ENCODE assay signal across 8 cellular contexts in the genomic region with DNA sequence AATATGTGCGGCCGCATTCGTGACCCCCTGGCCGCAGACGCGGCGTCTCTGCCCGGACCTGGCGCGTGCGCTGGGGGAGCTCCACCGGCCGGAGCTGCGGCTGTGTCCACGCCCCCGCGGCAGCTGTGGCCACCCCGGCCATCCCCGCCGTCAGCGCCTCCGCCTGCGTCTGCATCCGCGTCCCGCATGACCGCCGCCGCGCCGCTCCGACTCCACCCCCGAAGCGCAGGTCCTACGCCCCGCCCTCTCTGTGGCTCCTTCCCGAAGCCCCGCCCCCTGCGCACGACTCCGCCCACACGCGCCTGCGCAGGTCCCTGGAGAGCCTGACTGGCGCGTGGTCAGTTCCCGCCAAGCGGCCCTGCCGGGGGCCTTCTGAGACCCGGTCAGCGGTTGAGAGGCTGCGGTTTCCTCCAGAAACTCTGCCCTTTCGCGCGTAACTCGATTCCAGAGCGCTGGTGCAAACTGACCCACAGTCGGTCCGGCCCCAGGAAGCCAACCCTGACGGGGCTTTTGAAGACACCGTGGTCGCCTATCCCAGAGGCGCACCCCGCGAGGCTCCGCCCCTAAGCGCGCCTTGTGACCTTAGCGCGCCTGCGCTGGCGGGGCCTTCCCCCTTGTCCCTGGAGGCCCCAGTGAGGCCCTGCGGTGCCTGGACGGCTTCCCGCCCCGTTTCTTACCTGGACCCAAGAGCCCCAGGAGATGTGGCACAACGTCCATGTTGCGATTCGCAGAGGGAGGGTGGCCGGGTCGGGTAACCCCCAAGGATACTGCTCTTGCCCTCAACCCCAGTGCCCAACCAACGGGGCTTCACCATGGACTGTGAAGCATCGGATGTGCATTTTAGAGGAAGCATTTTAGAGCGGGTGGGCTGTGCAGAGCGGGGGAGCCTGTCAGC.
DNase-seq lines count a peak whose midpoint lies in the region; ATAC-seq and TF ChIP-seq lines count a peak whose summit lies in the region.

A gene with protein sequence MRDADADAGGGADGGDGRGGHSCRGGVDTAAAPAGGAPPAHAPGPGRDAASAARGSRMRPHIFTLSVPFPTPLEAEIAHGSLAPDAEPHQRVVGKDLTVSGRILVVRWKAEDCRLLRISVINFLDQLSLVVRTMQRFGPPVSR (minus strand): TSS at position 554 of the 895 bp plus-strand sequence. CDS start 366 bp downstream, at position 188.

- DNase-seq in AG09309 (ENCODE audit: low read depth) = peak; percentile 40
- DNase-seq in NCI-H345 treated with DMSO at 0.1 percent for 48 hours (lab: John Stamatoyannopoulos, UW; ENCODE audit: unreplicated experiment) = peak; percentile 74
- peak; percentile 89 for DNase-seq in activated CD4-positive, alpha-beta T cell treated with anti-CD3 and anti-CD28 coated beads for 1 hour
- DNase-seq in cerebellar nuclear complex (lab: John Stamatoyannopoulos, UW) = peak; percentile 44 to 47
- DNase-seq in kidney tubule cell (ENCODE audit: low spot score) = peak; percentile 88
- peak; percentile 87 to 91 for DNase-seq in stimulated activated CD4-positive, alpha-beta T cell treated with anti-CD3 and anti-CD28 coated beads, Interleukin-1b, Interleukin-23, amount 100 ng/mL, for 1 hour (ENCODE audit: low read depth in 2 of 2)

- TF ChIP-seq CTCF in AG09309 (IDR thresholded peaks at IDR 0.05; ENCODE audit: control insufficient read depth, insufficient read depth, low read depth, low read length, missing control alignments) = no peak

- peak within 1 kb of the TSS; percentile 38 for H3K4me3 ChIP-seq in AG09309 (ENCODE audit: control insufficient read depth, low read depth, low read length)

- ATAC-seq in GM19025 (IDR thresholded peaks at IDR 0.05; ENCODE audit: low read depth, unreplicated experiment) (peak; percentile 85), HG03280 (IDR thresholded peaks at IDR 0.05; ENCODE audit: unreplicated experiment) (peak; percentile 81)

Comparison
In these comparisons a context has a peak if more than half of its experiments do, and no peak if none do; other contexts are left out.
1. Peak in every context shown above with its lines: DNase-seq, ATAC-seq and H3K4me3 ChIP-seq.